ENCODE assay signal across 10 cellular contexts in the genomic region with DNA sequence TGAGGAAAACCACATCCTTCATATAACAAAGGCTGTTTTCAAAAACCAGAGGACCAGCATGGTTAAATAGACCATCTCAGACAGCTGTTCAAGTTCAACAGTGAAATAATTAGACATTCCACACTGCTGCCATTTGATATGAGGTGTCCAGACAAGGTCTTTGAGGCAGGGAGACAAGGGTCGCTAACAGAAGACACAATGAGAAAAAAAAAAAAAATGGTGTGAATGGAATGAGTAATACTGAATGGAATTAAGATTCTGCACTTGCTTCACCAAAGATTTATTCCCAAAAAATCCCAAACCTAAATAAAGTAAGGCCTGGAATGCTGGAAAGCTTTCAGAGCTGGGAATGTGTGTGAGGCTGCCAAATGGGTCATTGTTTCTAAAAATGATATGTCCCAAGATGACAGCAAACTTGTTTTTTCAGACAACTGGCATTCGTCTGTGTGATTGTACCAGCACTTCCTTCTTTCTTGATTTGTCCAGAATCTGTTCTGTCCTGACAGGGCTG.
A peak's percentile ranks its signal among the peaks of the same experiment; 100 is the strongest.
DNase-seq lines count a peak whose midpoint lies in the region; ATAC-seq and TF ChIP-seq lines count a peak whose summit lies in the region.
"Had no signal": no experiment of that assay in that cellular context is flagged by ENCODE, and none has a peak within 500 bp of the region (broad histone marks: within the 10 kb centered on the region; RNA-seq: fewer than 3 reads in every experiment).

No MANE protein-coding gene starts in this region.

- H3K27me3 Mint-ChIP-seq in natural killer cell (ENCODE audit: low read depth in 2 of 2) = no peaks in the 10 kb centered on the region

- peak overlapping the region; percentile 49 to 79 for H3K27ac Mint-ChIP-seq in natural killer cell

- ATAC-seq in natural killer cell = peak in 1 of 3 donors; percentile 42

- H3K4me3 Mint-ChIP-seq in natural killer cell = peak overlapping the region; percentile 60

- H3K4me1 Mint-ChIP-seq in natural killer cell = peaks cover 26 to 27% of the 10 kb centered on the region in 2 donors

- intact Hi-C loops in natural killer cell (cut with micrococcal nuclease) = no loop called here

- H3K4me3 ChIP-seq in astrocyte of the spinal cord (ENCODE audit: low read depth, low read length) = no peak overlapping the region

- in situ Hi-C loops in astrocyte of the spinal cord (cut with HindIII; ENCODE audit: low sequenced_read_pairs) = no loop called here

- no peaks in the 10 kb centered on the region for H3K9me3 Mint-ChIP-seq in natural killer cell

- DNase-seq in EH (ENCODE audit: low read depth) = peak; percentile 94
- DNase-seq in HS-27A (ENCODE audit: low read depth) = peak; percentile 42
- DNase-seq in astrocyte of the spinal cord (ENCODE audit: low read depth, low spot score) = peak; percentile 40
- DNase-seq in natural killer cell = no peak
- no peak for DNase-seq in anterior cingulate cortex (lab: John Stamatoyannopoulos, UW)
- DNase-seq in occipital lobe (lab: John Stamatoyannopoulos, UW) = no peak
- no peak for DNase-seq in erythroblast (lab: John Stamatoyannopoulos, UW)
- DNase-seq in T-helper 2 cell = no peak
- DNase-seq: activated CD4-positive, CD25-positive, alpha-beta regulatory T cell treated with anti-CD3 and anti-CD28 coated beads, Interleukin-2, amount 50 U/mL, for 72 hours; NCI-H526 treated with DMSO at 0.1 percent for 48 hours had no signal

- TF ChIP-seq CTCF in astrocyte of the spinal cord (IDR thresholded peaks at IDR 0.05; ENCODE audit: low read depth, low read length) (no peak), natural killer cell (IDR thresholded peaks at IDR 0.05) (no peak)

- no peak for TF ChIP-seq POLR2A in erythroblast (IDR thresholded peaks at IDR 0.05; ENCODE audit: low read length)

- no peaks in the 10 kb centered on the region for H3K36me3 Mint-ChIP-seq in natural killer cell

Comparison
In these comparisons a context has a peak if more than half of its experiments do, and no peak if none do; other contexts are left out.
1. DNase-seq: peak in EH (single experiment), HS-27A (single experiment) and astrocyte of the spinal cord (single experiment); none in natural killer cell (single experiment), anterior cingulate cortex (0 of 58), occipital lobe (single experiment), erythroblast (0 of 2) and T-helper 2 cell (0 of 5).